8 cellular contexts compared by ENCODE assay signal in the genomic region with DNA sequence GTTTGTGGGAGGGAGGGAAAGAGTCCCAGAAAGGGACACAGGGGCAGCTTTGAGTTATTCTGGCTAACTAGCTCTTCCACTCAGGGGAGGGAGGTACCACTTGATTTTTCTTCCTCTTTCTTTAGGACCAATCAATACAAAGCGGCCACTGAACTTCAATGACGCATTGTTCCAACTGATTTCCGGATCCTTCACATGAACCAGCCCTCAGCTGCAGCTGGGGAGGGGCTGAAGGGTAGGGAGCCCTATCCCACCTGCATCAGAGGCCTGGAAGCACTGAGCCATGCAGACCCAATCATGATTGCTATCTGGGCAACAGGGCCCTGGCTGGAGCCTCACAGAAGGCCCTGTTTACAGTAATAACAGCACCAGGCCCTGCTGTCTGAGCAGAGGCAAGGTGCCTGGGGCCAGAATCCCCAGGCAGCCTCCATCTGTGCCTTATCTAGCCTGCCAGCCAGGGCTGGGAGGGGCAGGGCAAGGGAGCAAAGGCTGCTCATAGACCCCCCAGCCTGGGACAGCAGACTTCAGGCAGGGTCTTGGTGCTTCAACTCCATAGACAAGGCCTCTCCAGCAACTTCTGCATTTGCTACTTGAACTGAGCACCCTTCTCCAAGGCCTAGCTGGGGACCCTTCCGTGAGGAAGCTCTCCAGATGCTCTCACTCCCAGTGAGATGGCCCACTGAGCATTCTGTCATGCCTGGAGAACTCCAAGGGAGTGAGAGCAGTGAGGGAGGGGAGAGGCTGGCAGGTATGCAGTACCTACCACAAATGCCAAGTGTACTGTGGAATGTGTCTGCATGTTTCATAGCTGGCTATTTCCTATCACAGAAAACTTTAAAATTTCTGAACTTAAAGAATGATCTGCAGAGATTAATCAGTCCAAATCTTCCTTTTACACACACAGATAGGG. TPM values are rescaled to one million over a fixed set of nuclear protein-coding genes. Genes with fewer than 3 reads are reported as not detected.
DNase-seq lines count a peak whose midpoint lies in the region; ATAC-seq, FAIRE-seq and TF ChIP-seq lines count a peak whose summit lies in the region.

No MANE protein-coding gene starts in this region.

- H3K27me3 ChIP-seq in colonic mucosa (no peaks in the 10 kb centered on the region), SJCRH30 (no peaks in the 10 kb centered on the region)

- H3K9ac ChIP-seq in colonic mucosa (ENCODE audit: low read depth in 2 of 2, low read length in 2 of 2), result peak overlapping the region in 1 of 2 donors; percentile 24

- DNase-seq in C1 segment of cervical spinal cord (lab: John Stamatoyannopoulos, UW) (peak in 11 of 14 donors; percentile 23 to 73 (median 53)), GM20000 (ENCODE audit: low spot score) (peak; percentile 66), NCI-H2171 treated with DMSO at 0.1 percent for 48 hours (lab: John Stamatoyannopoulos, UW) (peak; percentile 95), colonic mucosa (no peak), urothelium cell line (ENCODE audit: low spot score) (no peak), SJCRH30 (no peak)
- DNase-seq in naive thymus-derived CD8-positive, alpha-beta T cell, result peak in 3 of 10 donors; percentile 5 to 16 (median 13)

- peak overlapping the region; percentile 60 for H3K27ac ChIP-seq in colonic mucosa
- H3K27ac ChIP-seq in SJCRH30, result no peak overlapping the region

- H3K27ac Mint-ChIP-seq in naive thymus-derived CD8-positive, alpha-beta T cell, result peak overlapping the region; percentile 52 to 90 (median 70)

- intact Hi-C loops in colonic mucosa (cut with DNase I), result no loop called here

- no peaks in the 10 kb centered on the region for H3K27me3 Mint-ChIP-seq in naive thymus-derived CD8-positive, alpha-beta T cell

- H3K4me1 ChIP-seq in colonic mucosa (peaks cover 4% of the 10 kb centered on the region), SJCRH30 (peaks cover 5% of the 10 kb centered on the region)

- peak; percentile 80 to 83 for ATAC-seq in naive thymus-derived CD8-positive, alpha-beta T cell
- ATAC-seq in GM21447 (IDR thresholded peaks at IDR 0.05; ENCODE audit: unreplicated experiment), result no peak

- TF ChIP-seq CTCF in GM20000 (IDR thresholded peaks at IDR 0.05; ENCODE audit: extremely low read depth, missing control alignments) (no peak), colonic mucosa (IDR thresholded peaks at IDR 0.05) (no peak)

- peaks cover 0 to 7% (median 2%) of the 10 kb centered on the region in 3 donors for H3K36me3 Mint-ChIP-seq in naive thymus-derived CD8-positive, alpha-beta T cell

- H3K4me3 ChIP-seq in colonic mucosa (no peak overlapping the region), SJCRH30 (no peak overlapping the region)

- POLR2A ChIA-PET in naive thymus-derived CD8-positive, alpha-beta T cell (lab: Charles Lee), result no interaction called here

- no peak overlapping the region for H3K4me3 Mint-ChIP-seq in naive thymus-derived CD8-positive, alpha-beta T cell

- no peaks in the 10 kb centered on the region for H3K36me3 ChIP-seq in colonic mucosa
- H3K36me3 ChIP-seq in SJCRH30, result no peaks in the 10 kb centered on the region

- no peaks in the 10 kb centered on the region for H3K9me3 Mint-ChIP-seq in naive thymus-derived CD8-positive, alpha-beta T cell

- FAIRE-seq in urothelium cell line (lab: Jason Lieb, UNC), result no peak

- H3K4me1 Mint-ChIP-seq in naive thymus-derived CD8-positive, alpha-beta T cell, result peaks cover 15 to 29% (median 28%) of the 10 kb centered on the region in 4 donors

- H3K9me3 ChIP-seq in colonic mucosa (no peaks in the 10 kb centered on the region), SJCRH30 (replicated peaks) (no peaks in the 10 kb centered on the region)

RNA-seq across cellular contexts. Expression of a gene that starts 22.5 kb away (rescaled TPM):
- 10 to 100 TPM; 12.9 to 28.3 TPM for total RNA-seq in colonic mucosa
- total RNA-seq in naive thymus-derived CD8-positive, alpha-beta T cell, result 10 to 100 TPM; 16.1 to 19.4 TPM
- 1 to 10 TPM; 4.8 to 9.5 (median 5.0) TPM for polyA plus RNA-seq in naive thymus-derived CD8-positive, alpha-beta T cell
- total RNA-seq in SJCRH30 (2014; rRNA removed; shearing (Covaris generic)), result 30.4 and 38.5 TPM in 2 replicates

Comparison
In these comparisons a context has a peak if more than half of its experiments do, and no peak if none do; other contexts are left out.
1. DNase-seq: peak in C1 segment of cervical spinal cord (11 of 14), GM20000 (single experiment) and NCI-H2171 treated with DMSO at 0.1 percent for 48 hours (single experiment); none in colonic mucosa (single experiment), urothelium cell line (single experiment) and SJCRH30 (0 of 2).